In the genomic region with DNA sequence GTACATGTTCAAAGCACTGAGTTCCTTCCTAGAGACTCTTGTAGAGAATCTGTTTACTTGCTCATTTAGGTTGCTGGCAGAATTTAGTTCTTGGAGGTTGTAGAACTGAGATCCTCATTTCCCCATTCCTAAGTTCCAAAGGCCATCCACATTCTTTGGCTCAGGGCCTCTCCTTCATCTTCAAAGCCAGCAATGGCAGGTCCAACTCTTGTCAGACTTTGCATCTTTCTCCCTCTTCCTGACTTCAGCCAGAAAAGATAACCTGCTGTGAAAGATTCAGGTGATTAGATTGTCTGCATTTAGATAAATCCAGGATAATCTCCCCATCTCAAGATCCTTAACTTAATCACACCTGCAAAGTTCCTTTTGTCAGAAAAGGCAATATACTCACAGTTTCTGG, we compare ENCODE assay signal across 19 cellular contexts.
"Had no signal": no experiment of that assay in that cellular context is flagged by ENCODE, and none has a peak within 500 bp of the region (broad histone marks: within the 10 kb centered on the region; RNA-seq: fewer than 3 reads in every experiment).

No MANE protein-coding gene starts in this region.

- H3K36me3 Mint-ChIP-seq: stimulated activated effector memory CD8-positive, alpha-beta T cell treated with anti-CD3 and anti-CD28 coated beads, Interleukin-12 subunit alpha, Interleukin-12 subunit beta, amount 100 ng/mL, for 72 hours had no signal

- H3K36me3 ChIP-seq: neutrophil had no signal

- H3K9me3 ChIP-seq: neutrophil had no signal

- H3K27ac Mint-ChIP-seq: naive thymus-derived CD8-positive, alpha-beta T cell; stimulated activated effector memory CD8-positive, alpha-beta T cell treated with anti-CD3 and anti-CD28 coated beads, Interleukin-12 subunit alpha, Interleukin-12 subunit beta, amount 100 ng/mL, for 72 hours had no signal

- ATAC-seq: left colon; left ventricle myocardium superior; naive thymus-derived CD8-positive, alpha-beta T cell; psoas muscle; sciatic nerve; stimulated activated effector memory CD8-positive, alpha-beta T cell treated with anti-CD3 and anti-CD28 coated beads, Interleukin-12 subunit alpha, Interleukin-12 subunit beta, amount 100 ng/mL, for 72 hours; stimulated activated naive CD8-positive, alpha-beta T cell treated with anti-CD3 and anti-CD28 coated beads, Interleukin-15, Interleukin-2, amounts not matched to agents 100 U/mL and 50 U/mL, for 24 hours had no signal

- H3K4me1 Mint-ChIP-seq: naive thymus-derived CD8-positive, alpha-beta T cell; stimulated activated effector memory CD8-positive, alpha-beta T cell treated with anti-CD3 and anti-CD28 coated beads, Interleukin-12 subunit alpha, Interleukin-12 subunit beta, amount 100 ng/mL, for 72 hours had no signal

- H3K9me3 Mint-ChIP-seq: stimulated activated effector memory CD8-positive, alpha-beta T cell treated with anti-CD3 and anti-CD28 coated beads, Interleukin-12 subunit alpha, Interleukin-12 subunit beta, amount 100 ng/mL, for 72 hours had no signal

- H3K4me3 Mint-ChIP-seq: naive thymus-derived CD8-positive, alpha-beta T cell; stimulated activated effector memory CD8-positive, alpha-beta T cell treated with anti-CD3 and anti-CD28 coated beads, Interleukin-12 subunit alpha, Interleukin-12 subunit beta, amount 100 ng/mL, for 72 hours had no signal

- H3K27me3 Mint-ChIP-seq: naive thymus-derived CD8-positive, alpha-beta T cell had no signal

- H3K4me3 ChIP-seq: esophagus squamous epithelium, lung, psoas muscle, skin epidermis, tibial artery had no signal

- DNase-seq: effector memory CD4-positive, alpha-beta T cell; esophagus squamous epithelium; foreskin fibroblast; head of caudate nucleus; hippocampal formation; left colon; left ventricle myocardium superior; naive thymus-derived CD8-positive, alpha-beta T cell; psoas muscle; retina; stimulated activated CD4-positive, alpha-beta T cell treated with anti-CD3 and anti-CD28 coated beads, Interleukin-2, amount 100 ng/mL, for 48 hours; stimulated activated CD8-positive, alpha-beta memory T cell treated with anti-CD3 and anti-CD28 coated beads, Interleukin-4, amount 100 ng/mL, for 48 hours; stimulated activated naive CD8-positive, alpha-beta T cell treated with anti-CD3 and anti-CD28 coated beads, Interleukin-15, Interleukin-2, amounts not matched to agents 100 U/mL and 50 U/mL, for 24 hours; tibial artery had no signal

- H3K27ac ChIP-seq: neutrophil, skin epidermis, tibial artery had no signal

- H3K27me3 ChIP-seq: esophagus squamous epithelium, neutrophil, tibial artery had no signal
